Comparison of ENCODE assay signal across 20 cellular contexts in genomic region chr16:49635009-49635350, GRCh38.
DNase-seq lines count a peak whose midpoint lies in the region; ATAC-seq, FAIRE-seq and TF ChIP-seq lines count a peak whose summit lies in the region.
"Had no signal": no experiment of that assay in that cellular context is flagged by ENCODE, and none has a peak within 500 bp of the region (broad histone marks: within the 10 kb centered on the region; RNA-seq: fewer than 3 reads in every experiment).

No MANE protein-coding gene starts in this region.

- H2AFZ ChIP-seq in DND-41 (ENCODE audit: low read depth, low read length) (no peak overlapping the region), astrocyte (ENCODE audit: low read depth, low read length) (no peak overlapping the region), neural progenitor cell (replicated peaks) (no peak overlapping the region)
- H2AFZ ChIP-seq: GM23248 had no signal

- H3K9ac ChIP-seq in DND-41 (ENCODE audit: low read depth, low read length) = peak overlapping the region; percentile 43
- H3K9ac ChIP-seq in astrocyte (ENCODE audit: low read length) = no peak overlapping the region
- no peak overlapping the region for H3K9ac ChIP-seq in neural progenitor cell
- H3K9ac ChIP-seq: GM23248 had no signal

- H3K4me1 ChIP-seq in DND-41 (ENCODE audit: insufficient read depth, low read length) (peaks cover 81% of the 10 kb centered on the region), astrocyte (ENCODE audit: insufficient read depth, low read length) (peaks cover 11% of the 10 kb centered on the region), neural progenitor cell (peaks cover 10% of the 10 kb centered on the region)

- H3K27me3 ChIP-seq in DND-41 (ENCODE audit: insufficient read depth, low read length, poor library complexity) (no peaks in the 10 kb centered on the region), astrocyte (ENCODE audit: insufficient read depth, low read length) (no peaks in the 10 kb centered on the region), neural progenitor cell (no peaks in the 10 kb centered on the region)
- H3K27me3 ChIP-seq: BE2C, Peyer's patch had no signal

- H3K36me3 Mint-ChIP-seq in astrocyte (ENCODE audit: low read depth, unreplicated experiment) (peaks cover 30% of the 10 kb centered on the region), neural progenitor cell (peaks cover 41% of the 10 kb centered on the region)
- H3K36me3 Mint-ChIP-seq in activated CD4-positive, alpha-beta memory T cell treated with anti-CD3 and anti-CD28 coated beads, Interleukin-2, amount 10 ng/mL, durations not matched to agents 7 days and 5 days (ENCODE audit: low read depth) = no peaks in the 10 kb centered on the region

- H3K36me3 ChIP-seq in DND-41 (ENCODE audit: insufficient read depth, low read length) (no peaks in the 10 kb centered on the region), astrocyte (ENCODE audit: insufficient read depth, low read length) (no peaks in the 10 kb centered on the region), neural progenitor cell (no peaks in the 10 kb centered on the region)
- H3K36me3 ChIP-seq: HAP-1, Peyer's patch had no signal

- H3K4me3 ChIP-seq in DND-41 (ENCODE audit: low read depth in 1 of 2, low read length in 2 of 2) (no peak overlapping the region), astrocyte (ENCODE audit: insufficient read depth, low read depth, low read length) (no peak overlapping the region), neural progenitor cell (no peak overlapping the region)
- H3K4me3 ChIP-seq: GM23248, HAP-1, Peyer's patch had no signal

- H3F3A ChIP-seq in neural progenitor cell (ENCODE audit: low read depth) = peaks cover 9% of the 10 kb centered on the region

- TF ChIP-seq CTCF in DND-41 (IDR thresholded peaks at IDR 0.05; ENCODE audit: borderline replicate concordance, extremely low read depth, low read length, poor library complexity, severe bottlenecking) = no peak
- no peak for TF ChIP-seq CTCF in astrocyte (IDR thresholded peaks at IDR 0.05; ENCODE audit: insufficient read depth, low read depth, low read length)
- TF ChIP-seq CTCF in neural progenitor cell (IDR thresholded peaks at IDR 0.05) = no peak

- H3K9me3 ChIP-seq in DND-41 (ENCODE audit: insufficient read depth, low read length, severe bottlenecking) (no peaks in the 10 kb centered on the region), astrocyte (ENCODE audit: insufficient read depth, low read depth, low read length) (no peaks in the 10 kb centered on the region), neural progenitor cell (ENCODE audit: low read depth) (no peaks in the 10 kb centered on the region)
- H3K9me3 ChIP-seq: BE2C, HAP-1, Peyer's patch had no signal

- H3K27ac Mint-ChIP-seq in astrocyte (ENCODE audit: unreplicated experiment) (peak overlapping the region; percentile 41), neural progenitor cell (peak overlapping the region; percentile 74)
- no peak overlapping the region for H3K27ac Mint-ChIP-seq in activated CD4-positive, alpha-beta memory T cell treated with anti-CD3 and anti-CD28 coated beads, Interleukin-2, amount 10 ng/mL, durations not matched to agents 7 days and 5 days
- H3K27ac Mint-ChIP-seq: CD4-positive, alpha-beta T cell had no signal

- peak; percentile 84 for ATAC-seq in DND-41 (ENCODE audit: insufficient read depth, low read depth)

- no peak for FAIRE-seq in astrocyte (lab: Jason Lieb, UNC)
- no peak for FAIRE-seq in urothelium cell line (lab: Jason Lieb, UNC)
- FAIRE-seq: GM12891 had no signal

- H3K4me2 ChIP-seq in DND-41 (ENCODE audit: insufficient read depth, low read length) (peak overlapping the region; percentile 32; the same call in 1 of the 2 replicates), astrocyte (ENCODE audit: low read length) (no peak overlapping the region), neural progenitor cell (no peak overlapping the region)

- DNase-seq in 8988T (peak; percentile 9), DND-41 (peak; percentile 81), astrocyte (ENCODE audit: low read depth) (no peak), neural progenitor cell (ENCODE audit: low spot score) (no peak), UCSD-AML1 (lab: John Stamatoyannopoulos, UW; ENCODE audit: unreplicated experiment) (no peak), urothelium cell line (ENCODE audit: low spot score) (no peak)
- DNase-seq in activated CD4-positive, alpha-beta memory T cell treated with anti-CD3 and anti-CD28 coated beads, Interleukin-2, amount 10 ng/mL, durations not matched to agents 7 days and 5 days = no peak
- DNase-seq: BE2C; CD4-positive, alpha-beta T cell; GM23248; KG1; NCI-H1105; NCI-H146; NCI-H2029; NCI-H226; NCI-H510A treated with DMSO at 0.1 percent for 48 hours; NCI-H774; Peyer's patch had no signal

- CTCF ChIA-PET in activated CD4-positive, alpha-beta memory T cell treated with anti-CD3 and anti-CD28 coated beads, Interleukin-2, amount 10 ng/mL, durations not matched to agents 7 days and 5 days (lab: Charles Lee) = no interaction called here

- H3K27ac ChIP-seq in DND-41 (ENCODE audit: low read length) (peak overlapping the region; percentile 95), astrocyte (ENCODE audit: low read depth, low read length) (no peak overlapping the region), neural progenitor cell (no peak overlapping the region)
- H3K27ac ChIP-seq: GM23248, Peyer's patch had no signal

- H3K27me3 Mint-ChIP-seq in astrocyte (ENCODE audit: low read depth, unreplicated experiment) = no peaks in the 10 kb centered on the region
- peaks cover 2% of the 10 kb centered on the region for H3K27me3 Mint-ChIP-seq in neural progenitor cell (ENCODE audit: insufficient read depth, low read depth)
- H3K27me3 Mint-ChIP-seq in activated CD4-positive, alpha-beta memory T cell treated with anti-CD3 and anti-CD28 coated beads, Interleukin-2, amount 10 ng/mL, durations not matched to agents 7 days and 5 days = no peaks in the 10 kb centered on the region
- H3K27me3 Mint-ChIP-seq: CD4-positive, alpha-beta T cell had no signal

- H3K79me2 ChIP-seq in DND-41 (ENCODE audit: insufficient read depth, low read length) (no peaks in the 10 kb centered on the region), astrocyte (ENCODE audit: insufficient read depth, low read length) (no peaks in the 10 kb centered on the region), neural progenitor cell (ENCODE audit: low read depth) (peaks cover 16% of the 10 kb centered on the region)

- POLR2A ChIA-PET in activated CD4-positive, alpha-beta memory T cell treated with anti-CD3 and anti-CD28 coated beads, Interleukin-2, amount 10 ng/mL, durations not matched to agents 7 days and 5 days (lab: Charles Lee) = no interaction called here

- H3K4me1 Mint-ChIP-seq in astrocyte (ENCODE audit: low read depth, unreplicated experiment) = peaks cover 18% of the 10 kb centered on the region
- peaks cover 62% of the 10 kb centered on the region for H3K4me1 Mint-ChIP-seq in neural progenitor cell
- H3K4me1 Mint-ChIP-seq in activated CD4-positive, alpha-beta memory T cell treated with anti-CD3 and anti-CD28 coated beads, Interleukin-2, amount 10 ng/mL, durations not matched to agents 7 days and 5 days = no peaks in the 10 kb centered on the region

- H3K4me3 Mint-ChIP-seq in astrocyte (ENCODE audit: unreplicated experiment) (no peak overlapping the region), neural progenitor cell (no peak overlapping the region)
- no peak overlapping the region for H3K4me3 Mint-ChIP-seq in activated CD4-positive, alpha-beta memory T cell treated with anti-CD3 and anti-CD28 coated beads, Interleukin-2, amount 10 ng/mL, durations not matched to agents 7 days and 5 days
- H3K4me3 Mint-ChIP-seq: CD4-positive, alpha-beta T cell had no signal

- H4K20me1 ChIP-seq in DND-41 (ENCODE audit: insufficient read depth, low read length) = no peaks in the 10 kb centered on the region
- no peaks in the 10 kb centered on the region for H4K20me1 ChIP-seq in astrocyte (ENCODE audit: insufficient read depth, low read length)
- H4K20me1 ChIP-seq in neural progenitor cell (ENCODE audit: low read depth) = peaks cover 82% of the 10 kb centered on the region

- H3K9me3 Mint-ChIP-seq in astrocyte (ENCODE audit: unreplicated experiment) = peaks cover 2% of the 10 kb centered on the region
- peaks cover 9% of the 10 kb centered on the region for H3K9me3 Mint-ChIP-seq in neural progenitor cell
- H3K9me3 Mint-ChIP-seq in activated CD4-positive, alpha-beta memory T cell treated with anti-CD3 and anti-CD28 coated beads, Interleukin-2, amount 10 ng/mL, durations not matched to agents 7 days and 5 days = no peaks in the 10 kb centered on the region
- H3K9me3 Mint-ChIP-seq: CD4-positive, alpha-beta T cell had no signal

Comparison
In these comparisons a context has a peak if more than half of its experiments do, and no peak if none do; other contexts are left out.
1. DNase-seq: peak in 8988T (single experiment) and DND-41 (single experiment); none in astrocyte (single experiment), neural progenitor cell (single experiment), activated CD4-positive, alpha-beta memory T cell treated with anti-CD3 and anti-CD28 coated beads, Interleukin-2, amount 10 ng/mL, durations not matched to agents 7 days and 5 days (single experiment), UCSD-AML1 (single experiment) and urothelium cell line (single experiment).